31 cellular contexts compared by ENCODE assay signal in genomic region chr1:100456880-100457279, GRCh38.
DNase-seq lines count a peak whose midpoint lies in the region; ATAC-seq, FAIRE-seq and TF ChIP-seq lines count a peak whose summit lies in the region.
"Had no signal": no experiment of that assay in that cellular context is flagged by ENCODE, and none has a peak within 500 bp of the region (broad histone marks: within the 10 kb centered on the region; RNA-seq: fewer than 3 reads in every experiment).

No MANE protein-coding gene starts in this region.

- H2AFZ ChIP-seq in astrocyte (ENCODE audit: low read depth, low read length) (no peak overlapping the region), hepatocyte (no peak overlapping the region)

- no peak overlapping the region for H3K4me3 ChIP-seq in astrocyte (ENCODE audit: insufficient read depth, low read depth, low read length)
- H3K4me3 ChIP-seq in hepatocyte: no peak overlapping the region
- H3K4me3 ChIP-seq: coronary artery, esophagus muscularis mucosa, heart right ventricle had no signal

- no peak overlapping the region for H3K4me3 Mint-ChIP-seq in astrocyte (ENCODE audit: unreplicated experiment)
- H3K4me3 Mint-ChIP-seq: activated B cell treated with CpG ODN at 0.5 μM for 24 hours; activated naive CD8-positive, alpha-beta T cell; B cell; effector memory CD8-positive, alpha-beta T cell; nephron; stimulated activated memory B cell treated with anti-CD40 and anti-IgM and Interleukin-4, amounts not matched to agents 10 μg/mL and 1 μg/mL and 100 μg/mL, for 72 hours; type B pancreatic cell had no signal

- H3K4me1 Mint-ChIP-seq in astrocyte (ENCODE audit: low read depth, unreplicated experiment): peaks cover 9% of the 10 kb centered on the region

- H3K36me3 Mint-ChIP-seq in astrocyte (ENCODE audit: low read depth, unreplicated experiment): no peaks in the 10 kb centered on the region
- H3K36me3 Mint-ChIP-seq: stimulated activated memory B cell treated with anti-CD40 and anti-IgM and Interleukin-4, amounts not matched to agents 10 μg/mL and 1 μg/mL and 100 μg/mL, for 72 hours; type B pancreatic cell had no signal

- H4K20me1 ChIP-seq in astrocyte (ENCODE audit: insufficient read depth, low read length) (no peaks in the 10 kb centered on the region), hepatocyte (ENCODE audit: insufficient read depth, poor library complexity, severe bottlenecking) (no peaks in the 10 kb centered on the region)

- WGBS in hepatocyte (ENCODE audit: low lambda C conversion rate, missing lambda C conversion rate): 65% methylated on average over 2 of the region's 2 CpGs

- H3K79me2 ChIP-seq in astrocyte (ENCODE audit: insufficient read depth, low read length) (no peaks in the 10 kb centered on the region), hepatocyte (no peaks in the 10 kb centered on the region)

- H3K4me1 ChIP-seq in astrocyte (ENCODE audit: insufficient read depth, low read length) (no peaks in the 10 kb centered on the region), hepatocyte (ENCODE audit: insufficient read depth) (no peaks in the 10 kb centered on the region)

- ATAC-seq in HG03139 (IDR thresholded peaks at IDR 0.05; ENCODE audit: unreplicated experiment): no peak
- ATAC-seq in GM21723 (IDR thresholded peaks at IDR 0.05; ENCODE audit: unreplicated experiment): no peak
- ATAC-seq: effector memory CD8-positive, alpha-beta T cell; heart right ventricle; left cardiac atrium; stimulated activated memory B cell treated with anti-CD40 and anti-IgM and Interleukin-4, amounts not matched to agents 10 μg/mL and 1 μg/mL and 100 μg/mL, for 72 hours had no signal

- H3K9ac ChIP-seq in astrocyte (ENCODE audit: low read length): no peak overlapping the region

- H3K9me3 Mint-ChIP-seq in astrocyte (ENCODE audit: unreplicated experiment): no peaks in the 10 kb centered on the region
- H3K9me3 Mint-ChIP-seq: activated B cell treated with CpG ODN at 0.5 μM for 24 hours; activated T-helper 2 cell treated with anti-CD3 and anti-CD28 coated beads, Interferon-gamma antibody, Interleukin-2, Interleukin-4, amounts not matched to agents 10 μg/mL and 5 μg/mL and 100 μg/mL, durations not matched to agents 14 hours and 24 hours and 36 hours; effector memory CD8-positive, alpha-beta T cell; nephron; stimulated activated memory B cell treated with anti-CD40 and anti-IgM and Interleukin-4, amounts not matched to agents 10 μg/mL and 1 μg/mL and 100 μg/mL, for 72 hours; type B pancreatic cell had no signal

- TF ChIP-seq CTCF in astrocyte (IDR thresholded peaks at IDR 0.05; ENCODE audit: insufficient read depth, low read depth, low read length): no peak
- no peak for TF ChIP-seq CTCF in hepatocyte (IDR thresholded peaks at IDR 0.05; ENCODE audit: poor library complexity)

- H3K4me2 ChIP-seq in astrocyte (ENCODE audit: low read length) (no peak overlapping the region), hepatocyte (no peak overlapping the region)

- no peak overlapping the region for H3K27ac Mint-ChIP-seq in astrocyte (ENCODE audit: unreplicated experiment)
- H3K27ac Mint-ChIP-seq: activated B cell treated with CpG ODN at 0.5 μM for 24 hours; activated naive CD8-positive, alpha-beta T cell; activated T-helper 2 cell treated with anti-CD3 and anti-CD28 coated beads, Interferon-gamma antibody, Interleukin-2, Interleukin-4, amounts not matched to agents 10 μg/mL and 5 μg/mL and 100 μg/mL, durations not matched to agents 14 hours and 24 hours and 36 hours; B cell; effector memory CD8-positive, alpha-beta T cell; nephron; stimulated activated memory B cell treated with anti-CD40 and anti-IgM and Interleukin-4, amounts not matched to agents 10 μg/mL and 1 μg/mL and 100 μg/mL, for 72 hours; type B pancreatic cell had no signal

- H3K36me3 ChIP-seq in astrocyte (ENCODE audit: insufficient read depth, low read length): no peaks in the 10 kb centered on the region
- H3K36me3 ChIP-seq in hepatocyte (replicated peaks; ENCODE audit: insufficient read depth, low read depth): no peaks in the 10 kb centered on the region
- H3K36me3 ChIP-seq: esophagus muscularis mucosa, heart right ventricle had no signal

- H3K27ac ChIP-seq in astrocyte (ENCODE audit: low read depth, low read length) (no peak overlapping the region), hepatocyte (no peak overlapping the region)
- H3K27ac ChIP-seq: coronary artery, esophagus muscularis mucosa, heart right ventricle had no signal

- DNase-seq in EH (ENCODE audit: low read depth): peak; percentile 6
- DNase-seq in astrocyte (ENCODE audit: low read depth): peak; percentile 56
- peak; percentile 12 for DNase-seq in fibroblast of peridontal ligament (ENCODE audit: extremely low read depth)
- no peak for DNase-seq in hepatocyte (ENCODE audit: low spot score)
- DNase-seq in DMS153 (lab: John Stamatoyannopoulos, UW): no peak
- DNase-seq: ACHN; activated B cell treated with CpG ODN at 0.5 μM for 24 hours; activated CD4-positive, alpha-beta T cell treated with anti-CD3 and anti-CD28 coated beads, Interleukin-2, amount 50 U/mL, for 1 hour; activated CD8-positive, alpha-beta memory T cell treated with anti-CD3 and anti-CD28 coated beads, Interleukin-2, amount 50 U/mL, for 4 hours; anterior cingulate cortex; effector memory CD8-positive, alpha-beta T cell; foreskin melanocyte; GDM1; heart right ventricle; Kasumi-1; left cardiac atrium; NCI-H1436 treated with DMSO at 0.1 percent for 48 hours; NCI-H2107; SIG-M5; stimulated activated CD4-positive, alpha-beta T cell treated with anti-CD3 and anti-CD28 coated beads, Interleukin-15, amount 100 ng/mL, for 24 hours had no signal

- H3K27me3 Mint-ChIP-seq in astrocyte (ENCODE audit: low read depth, unreplicated experiment): no peaks in the 10 kb centered on the region
- H3K27me3 Mint-ChIP-seq: activated B cell treated with CpG ODN at 0.5 μM for 24 hours; activated naive CD8-positive, alpha-beta T cell; B cell; effector memory CD8-positive, alpha-beta T cell; stimulated activated memory B cell treated with anti-CD40 and anti-IgM and Interleukin-4, amounts not matched to agents 10 μg/mL and 1 μg/mL and 100 μg/mL, for 72 hours; type B pancreatic cell had no signal

- FAIRE-seq in A204.1 (lab: Jason Lieb, UNC) (peak; percentile 16), astrocyte (lab: Jason Lieb, UNC) (no peak)

- no peaks in the 10 kb centered on the region for H3K9me2 ChIP-seq in hepatocyte (replicated peaks; ENCODE audit: insufficient read depth)

- no peaks in the 10 kb centered on the region for H3K27me3 ChIP-seq in astrocyte (ENCODE audit: insufficient read depth, low read length)
- no peaks in the 10 kb centered on the region for H3K27me3 ChIP-seq in hepatocyte
- H3K27me3 ChIP-seq: esophagus muscularis mucosa, heart right ventricle had no signal

- H3K9me3 ChIP-seq in astrocyte (ENCODE audit: insufficient read depth, low read depth, low read length): no peaks in the 10 kb centered on the region
- no peaks in the 10 kb centered on the region for H3K9me3 ChIP-seq in hepatocyte (ENCODE audit: low read depth)
- H3K9me3 ChIP-seq: esophagus muscularis mucosa, heart right ventricle had no signal

Comparison
In these comparisons a context has a peak if more than half of its experiments do, and no peak if none do; other contexts are left out.
1. DNase-seq: peak in EH (single experiment), astrocyte (single experiment) and fibroblast of peridontal ligament (single experiment); none in hepatocyte (single experiment) and DMS153 (single experiment).